ENCODE assay signal across 8 cellular contexts in the genomic region with DNA sequence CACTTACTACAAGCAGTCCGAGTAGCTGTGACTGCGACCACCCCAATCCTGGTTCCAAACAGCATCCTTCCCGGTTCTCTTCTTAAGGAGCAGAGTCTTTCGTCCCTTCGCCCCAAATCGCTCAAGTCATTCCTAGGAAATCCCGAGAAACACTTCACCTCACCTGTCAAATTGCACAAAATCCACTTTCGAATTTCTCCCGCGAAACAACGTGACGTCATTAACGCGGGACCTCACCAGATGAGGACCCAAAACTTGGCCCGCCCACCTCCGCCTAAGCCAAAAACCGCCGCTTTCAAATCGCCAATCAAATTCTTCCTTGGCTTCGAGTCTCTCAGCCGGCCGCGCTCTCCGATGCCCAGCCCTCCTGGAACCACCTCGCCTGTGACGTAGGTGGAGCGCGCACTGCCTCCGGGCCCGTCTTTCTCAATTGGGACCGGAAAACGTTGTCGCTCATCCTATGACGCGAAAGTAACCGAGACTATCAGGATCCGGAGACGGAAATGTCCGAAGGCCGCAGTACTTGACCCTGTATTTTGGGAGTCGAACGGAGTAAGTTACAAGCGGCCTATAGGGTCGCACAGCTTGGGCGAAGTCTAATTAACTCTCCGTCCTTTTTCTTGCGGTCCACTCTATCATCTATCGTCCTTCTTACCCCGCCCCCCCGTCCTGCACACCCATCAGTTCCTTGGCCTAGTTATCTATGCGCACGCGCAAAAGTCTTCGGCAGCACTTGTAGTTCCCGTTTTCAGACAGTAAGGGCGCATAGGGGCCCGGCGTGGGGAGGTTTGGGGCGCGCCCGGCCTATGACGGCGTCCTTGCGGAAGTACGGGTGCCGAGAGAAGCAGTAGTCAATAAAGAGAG. TPM values are rescaled to one million over a fixed set of nuclear protein-coding genes. Genes with fewer than 3 reads are reported as not detected.
DNase-seq lines count a peak whose midpoint lies in the region; ATAC-seq and TF ChIP-seq lines count a peak whose summit lies in the region.

Gene LARP7 (plus strand): TSS at position 456 of the 864 bp plus-strand sequence. CDS start 7,527 bp downstream, outside the sequence.
Gene ZGRF1 (minus strand): TSS at position 222 of the 864 bp plus-strand sequence. CDS start 3,733 bp downstream, outside the sequence.

- H2BK20ac ChIP-seq in IMR-90 (ENCODE audit: low read depth, low read length): peak within 1 kb of the TSS; percentile 70

- peak within 1 kb of the TSS; percentile 97 for H4K91ac ChIP-seq in IMR-90 (ENCODE audit: insufficient read depth, low read depth, low read length)

- intact Hi-C loops in IMR-90 (cut with micrococcal nuclease): loop anchor here (10.0 kb wide), 1 partner anchor 402 kb away; the partner anchor contains the start of gene AP1AR

- peaks cover 18 to 25% of the 10 kb centered on the region in 2 experiments for H3K79me1 ChIP-seq in IMR-90 (ENCODE audit: low read depth in 1 of 2, low read length in 2 of 2)

- peak within 1 kb of the TSS; percentile 84 for H2BK5ac ChIP-seq in IMR-90 (ENCODE audit: low read depth, low read length, poor library complexity, severe bottlenecking)

- H2BK15ac ChIP-seq in IMR-90 (ENCODE audit: low read depth, low read length): peak within 1 kb of the TSS; percentile 96; the same call in 1 of the 3 replicates

- 0 out of 2 replicates have a peak, but pooled peaks cover 2% of the 10 kb centered on the region for H3K4me1 ChIP-seq in IMR-90 (ENCODE audit: control insufficient read depth, insufficient read depth, low read length)

- in situ Hi-C loops in IMR-90 (cut with MboI; ENCODE audit: low sequenced_read_pairs): loop anchor here (25.0 kb wide), 1 partner anchor 300 kb away; no protein-coding TSS in a partner anchor

- peak within 1 kb of the TSS; percentile 35 for H2AK9ac ChIP-seq in IMR-90 (replicated peaks; ENCODE audit: low read depth, low read length, poor library complexity)

- peak within 1 kb of the TSS; percentile 91 for H3K4ac ChIP-seq in IMR-90 (ENCODE audit: low read depth, low read length)

- H2AFZ ChIP-seq in IMR-90 (replicated peaks; ENCODE audit: low read length, poor library complexity): peak within 1 kb of the TSS; percentile 91

- 1% methylated on average over 23 of the region's 66 CpGs; no CpG with 5 or more reads in 1 of the 2 experiments for WGBS in IMR-90 (ENCODE audit: extremely low coverage in 2 of 2, insufficient read length in 1 of 2), 2 experiments

- peak within 1 kb of the TSS; percentile 93 for H2BK120ac ChIP-seq in IMR-90 (ENCODE audit: low read depth, low read length)

- TF ChIP-seq POLR2A in IMR-90 (IDR thresholded peaks at IDR 0.05; ENCODE audit: low read depth, low read length): peak; percentile 79; the same call in 1 of the 2 replicates

- peak within 1 kb of the TSS; percentile 95 for H3K56ac ChIP-seq in IMR-90 (ENCODE audit: extremely low read depth, insufficient read depth, low read length)

- peak within 1 kb of the TSS; percentile 87 for H3K18ac ChIP-seq in IMR-90 (ENCODE audit: low read depth, low read length)

- H3K14ac ChIP-seq in IMR-90 (replicated peaks; ENCODE audit: low read depth, low read length): peak within 1 kb of the TSS; percentile 92

- H3K27me3 ChIP-seq in IMR-90 (ENCODE audit: control insufficient read depth, insufficient read depth, low read length): no peaks in the 10 kb centered on the region

- TF ChIP-seq CTCF in IMR-90 (conservative IDR thresholded peaks at IDR 0.05; ENCODE audit: low read depth, low read length) (peak; percentile 96), epithelial cell of proximal tubule (conservative IDR thresholded peaks at IDR 0.05; ENCODE audit: low read depth, low read length) (peak; percentile 63)

- H4K20me1 ChIP-seq in IMR-90 (ENCODE audit: insufficient read depth, low read length): no peaks in the 10 kb centered on the region

- H3K4me3 ChIP-seq in IMR-90 (ENCODE audit: insufficient read depth, low read depth, low read length): peak within 1 kb of the TSS; percentile 73
- H3K4me3 ChIP-seq in epithelial cell of proximal tubule (ENCODE audit: low read depth, low read length): peak within 1 kb of the TSS; percentile 69

- H2AK5ac ChIP-seq in IMR-90 (ENCODE audit: low read depth, low read length): 0 out of 2 replicates have a peak within 1 kb of the TSS, but pooled peaks have one; percentile 13

- DNase-seq in DMS153 (lab: John Stamatoyannopoulos, UW) (peak; percentile 99), IMR-90 (peak; percentile 99), OCI-M1 (lab: John Stamatoyannopoulos, UW) (peak; percentile 99), activated T-cell treated with anti-CD3 and anti-CD28 coated beads for 4 hours (peak; percentile 97), epithelial cell of proximal tubule (ENCODE audit: low read depth) (peak; percentile 92), mucosa of gallbladder (ENCODE audit: low spot score) (peak; percentile 99)
- DNase-seq in stimulated activated CD8-positive, alpha-beta memory T cell treated with anti-CD3 and anti-CD28 coated beads, Interleukin-4, amount 100 ng/mL, for 4 hours (ENCODE audit: low read depth in 2 of 2, low spot score in 1 of 2): peak; percentile 96 to 97

- peak within 1 kb of the TSS; percentile 94 for H3K9ac ChIP-seq in IMR-90 (ENCODE audit: low read depth, low read length)

- H4K8ac ChIP-seq in IMR-90 (ENCODE audit: low read depth in 2 of 2, low read length in 2 of 2): peak within 1 kb of the TSS; percentile 77 to 99

- peak; percentile 91 for ATAC-seq in GM21528 (IDR thresholded peaks at IDR 0.05; ENCODE audit: low FRiP score, unreplicated experiment)
- ATAC-seq in IMR-90 (ENCODE audit: low read depth): peak; percentile 95

- BruUV-seq in IMR-90 (replicated peaks; lab: Mats Ljungman, UMichigan): TSS peak; percentile 53

- dilution Hi-C loops in IMR-90 (cut with HindIII; ENCODE audit: low sequenced_read_pairs, unreplicated experiment): no loop called here

- no peaks in the 10 kb centered on the region for H3K36me3 ChIP-seq in IMR-90 (ENCODE audit: control insufficient read depth, insufficient read depth, low read length)

- POLR2A ChIA-PET in IMR-90 (lab: Charles Lee; ENCODE audit: unreplicated experiment): no interaction called here

- no peaks in the 10 kb centered on the region for H3K9me1 ChIP-seq in IMR-90 (ENCODE audit: insufficient read depth, low read length)

- H3K4me2 ChIP-seq in IMR-90 (ENCODE audit: low read depth, low read length): peak within 1 kb of the TSS; percentile 94

- 0 out of 2 replicates have a peak, but pooled peaks have one; percentile 20 for TF ChIP-seq RAD21 in IMR-90 (IDR thresholded peaks at IDR 0.05; ENCODE audit: low read length)

- CTCF ChIA-PET in IMR-90 (lab: Yijun Ruan, JAX): interaction anchor here (0.6 to 1.9 kb wide), 5 partner anchors 11 to 128 kb away, joined by 3 to 6 read pairs (median 3); no protein-coding TSS in a partner anchor

- peak within 1 kb of the TSS; percentile 94 for H3K27ac ChIP-seq in IMR-90 (ENCODE audit: insufficient read depth, low read length)

- peak within 1 kb of the TSS; percentile 84; the same call in 1 of the 2 replicates for H3K23ac ChIP-seq in IMR-90 (ENCODE audit: low read depth, low read length)

- H4K5ac ChIP-seq in IMR-90 (ENCODE audit: low read depth, low read length): peak within 1 kb of the TSS; percentile 94

- H3K9me3 ChIP-seq in IMR-90 (ENCODE audit: control insufficient read depth, insufficient read depth, low read length): no peaks in the 10 kb centered on the region

TF ChIP-seq in IMR-90, 13 proteins besides CTCF, POLR2A, EP300 and RAD21 (continues in another document):
- TF ChIP-seq BHLHE40 (IDR thresholded peaks at IDR 0.05; ENCODE audit: low read depth, low read length): no peak
- peak; percentile 85 for TF ChIP-seq MAZ (IDR thresholded peaks at IDR 0.05; ENCODE audit: borderline replicate concordance, low read depth, low read length)
- no peak for TF ChIP-seq CHD1 (IDR thresholded peaks at IDR 0.05; ENCODE audit: low read depth, low read length)
- no peak for TF ChIP-seq NFE2L2 (IDR thresholded peaks at IDR 0.05; ENCODE audit: low read depth, low read length)
- TF ChIP-seq, protein P1, sequence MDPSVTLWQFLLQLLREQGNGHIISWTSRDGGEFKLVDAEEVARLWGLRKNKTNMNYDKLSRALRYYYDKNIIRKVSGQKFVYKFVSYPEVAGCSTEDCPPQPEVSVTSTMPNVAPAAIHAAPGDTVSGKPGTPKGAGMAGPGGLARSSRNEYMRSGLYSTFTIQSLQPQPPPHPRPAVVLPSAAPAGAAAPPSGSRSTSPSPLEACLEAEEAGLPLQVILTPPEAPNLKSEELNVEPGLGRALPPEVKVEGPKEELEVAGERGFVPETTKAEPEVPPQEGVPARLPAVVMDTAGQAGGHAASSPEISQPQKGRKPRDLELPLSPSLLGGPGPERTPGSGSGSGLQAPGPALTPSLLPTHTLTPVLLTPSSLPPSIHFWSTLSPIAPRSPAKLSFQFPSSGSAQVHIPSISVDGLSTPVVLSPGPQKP (IDR thresholded peaks at IDR 0.05; ENCODE audit: borderline replicate concordance, low read depth, low read length): no peak
- peak; percentile 78; the same call in 1 of the 2 replicates for TF ChIP-seq MXI1 (IDR thresholded peaks at IDR 0.05; ENCODE audit: borderline replicate concordance, low read depth, low read length)
- peak; percentile 7; the same call in 1 of the 2 replicates for TF ChIP-seq FOS (IDR thresholded peaks at IDR 0.05; ENCODE audit: low read depth, low read length)
- TF ChIP-seq MAFK (IDR thresholded peaks at IDR 0.05; ENCODE audit: low read depth, low read length): no peak
- no peak for TF ChIP-seq SMC3 (IDR thresholded peaks at IDR 0.05; ENCODE audit: low read depth, low read length)
- no peak for TF ChIP-seq RCOR1 (IDR thresholded peaks at IDR 0.05; ENCODE audit: insufficient replicate concordance, low read length)
- peak; percentile 87 for TF ChIP-seq CEBPB (IDR thresholded peaks at IDR 0.05; ENCODE audit: low read depth, low read length)
- no peak for TF ChIP-seq RFX5 (IDR thresholded peaks at IDR 0.05; ENCODE audit: low read depth, low read length)

RNA-seq across cellular contexts. Expression of gene LARP7, which starts in this region (rescaled TPM):
- total RNA-seq in IMR-90 (2012; rRNA removed) (5.9 and 16.7 TPM in 2 replicates), epithelial cell of proximal tubule (28.9 and 31.8 TPM in 2 replicates), mucosa of gallbladder (34.9 TPM)
- 13.6 and 15.3 TPM in 2 replicates for polyA plus RNA-seq in IMR-90 (2012; rRNA removed)
- polyA plus RNA-seq in IMR-90 (2012; cell fraction: cytosol; rRNA removed): 0.65 and 1.0 TPM in 2 replicates
- polyA plus RNA-seq in IMR-90 (2012; cell fraction: nucleus; rRNA removed; ENCODE audit: low replicate concordance): 0.58 and 8.3 TPM in 2 replicates

RNA-seq across cellular contexts. Expression of gene ZGRF1, which starts in this region (rescaled TPM):
- total RNA-seq in IMR-90 (2012; rRNA removed): 5.6 and 10.0 TPM in 2 replicates
- polyA plus RNA-seq in IMR-90 (2012; rRNA removed): 2.2 and 2.8 TPM in 2 replicates
- polyA plus RNA-seq in IMR-90 (2012; cell fraction: cytosol; rRNA removed): 0.10 and 0.26 TPM in 2 replicates
- polyA plus RNA-seq in IMR-90 (2012; cell fraction: nucleus; rRNA removed; ENCODE audit: low replicate concordance): 0.81 and 8.2 TPM in 2 replicates
- 7.1 and 7.6 TPM in 2 replicates for total RNA-seq in epithelial cell of proximal tubule
- 2.6 TPM for total RNA-seq in mucosa of gallbladder

Comparison
In these comparisons a context has a peak if more than half of its experiments do, and no peak if none do; other contexts are left out.
1. Peak in every context shown above with its lines: DNase-seq, ATAC-seq, H3K4me3 ChIP-seq and H3K27ac ChIP-seq.